Comparison of ENCODE assay signal across 10 cellular contexts in genomic region chr9:5518061-5518936, GRCh38. TPM values are rescaled to one million over a fixed set of nuclear protein-coding genes. Genes with fewer than 3 reads are reported as not detected.
DNase-seq lines count a peak whose midpoint lies in the region; ATAC-seq and TF ChIP-seq lines count a peak whose summit lies in the region.
"Had no signal": no experiment of that assay in that cellular context is flagged by ENCODE, and none has a peak within 500 bp of the region (broad histone marks: within the 10 kb centered on the region; RNA-seq: fewer than 3 reads in every experiment).

No MANE protein-coding gene starts in this region.

- DNase-seq in LHCN-M2 (ENCODE audit: low read depth) (peak; percentile 49), myocyte (ENCODE audit: low read depth) (peak; percentile 16), cortex of kidney (lab: John Stamatoyannopoulos, UW) (no peak), HuH-7 (ENCODE audit: low spot score) (no peak), BE2C (no peak), NCI-H2227 treated with DMSO at 0.1 percent for 48 hours (lab: John Stamatoyannopoulos, UW) (no peak)
- DNase-seq: effector CD4-positive, alpha-beta T cell; NCI-H1930 had no signal

- no peaks in the 10 kb centered on the region for H3K27me3 ChIP-seq in BE2C

- ATAC-seq in GM18858 (IDR thresholded peaks at IDR 0.05; ENCODE audit: unreplicated experiment), result peak; percentile 83
- peak; percentile 51 for ATAC-seq in GM21825 (IDR thresholded peaks at IDR 0.05; ENCODE audit: unreplicated experiment)

- no peaks in the 10 kb centered on the region for H3K9me3 ChIP-seq in BE2C

- no peaks in the 10 kb centered on the region for H3K4me1 ChIP-seq in BE2C

- no peak overlapping the region for H3K4me3 ChIP-seq in BE2C (ENCODE audit: low read depth, low read length)

- TF ChIP-seq CTCF in BE2C (IDR thresholded peaks at IDR 0.05; ENCODE audit: low read depth, low read length), result no peak

- H3K36me3 ChIP-seq in BE2C, result no peaks in the 10 kb centered on the region

RNA-seq across cellular contexts. Expression of gene PDCD1LG2, which starts 8.0 kb away (rescaled TPM):
- total RNA-seq in LHCN-M2 (2014; rRNA removed) (18.3 and 20.6 TPM in 2 replicates), myocyte (4.1 and 4.7 TPM in 2 replicates)
- polyA plus RNA-seq in LHCN-M2 (2012), result 9.7 TPM
- polyA plus RNA-seq in myocyte (2012), result 2.0 TPM
- polyA plus RNA-seq in BE2C (2012; ENCODE audit: insufficient read depth, insufficient read length, low read depth), result not detected

Comparison
In these comparisons a context has a peak if more than half of its experiments do, and no peak if none do; other contexts are left out.
1. DNase-seq: peak in LHCN-M2 (single experiment) and myocyte (single experiment); none in cortex of kidney (single experiment), HuH-7 (single experiment), BE2C (single experiment) and NCI-H2227 treated with DMSO at 0.1 percent for 48 hours (single experiment).